In the genomic region with DNA sequence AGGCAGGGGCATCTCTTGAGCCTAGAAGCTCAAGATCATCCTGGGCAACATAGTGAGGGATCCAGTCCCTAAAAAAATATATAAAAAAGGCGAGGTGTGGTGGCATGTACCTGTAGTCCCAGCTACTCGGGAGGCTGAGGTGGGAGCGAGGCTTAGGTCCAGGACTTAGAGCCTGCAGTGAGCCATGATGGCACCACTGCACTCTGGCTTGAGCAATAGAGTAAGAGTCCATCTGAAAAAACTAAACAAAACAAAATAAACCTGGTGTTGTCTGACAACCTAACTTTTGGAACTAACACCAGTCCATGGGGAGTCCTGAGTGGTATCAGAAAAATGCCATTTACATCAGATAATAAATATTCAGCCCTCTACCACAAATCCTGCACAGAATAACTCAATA, we compare ENCODE assay signal across 8 cellular contexts.
"Had no signal": no experiment of that assay in that cellular context is flagged by ENCODE, and none has a peak within 500 bp of the region (broad histone marks: within the 10 kb centered on the region; RNA-seq: fewer than 3 reads in every experiment).

No MANE protein-coding gene starts in this region.

- FAIRE-seq: G401.6, GM12878, GM12891, GM12892, GM18507, GM19239 had no signal

- DNase-seq: GDM1, GF-D8 had no signal

- H3K4me3 ChIP-seq: GM12878 had no signal

- ATAC-seq: GM12878 had no signal
